Comparison of ENCODE assay signal across 18 cellular contexts in genomic region chr12:109475121-109475520, GRCh38. TPM values are rescaled to one million over a fixed set of nuclear protein-coding genes. Genes with fewer than 3 reads are reported as not detected.
DNase-seq lines count a peak whose midpoint lies in the region; ATAC-seq and TF ChIP-seq lines count a peak whose summit lies in the region.
"Had no signal": no experiment of that assay in that cellular context is flagged by ENCODE, and none has a peak within 500 bp of the region (broad histone marks: within the 10 kb centered on the region; RNA-seq: fewer than 3 reads in every experiment).

No MANE protein-coding gene starts in this region.

- H3F3A ChIP-seq in GM23338 (replicated peaks; ENCODE audit: low read depth) = no peaks in the 10 kb centered on the region

- dilution Hi-C loops in mammary epithelial cell (cut with HindIII; ENCODE audit: low sequenced_read_pairs) = no loop called here

- H4K20me1 ChIP-seq in GM23338 (replicated peaks; ENCODE audit: insufficient read depth) (peaks cover 55% of the 10 kb centered on the region), mammary epithelial cell (ENCODE audit: insufficient read depth, low read length) (no peaks in the 10 kb centered on the region)

- no peak for TF ChIP-seq POLR2A in lower leg skin (IDR thresholded peaks at IDR 0.05)

- WGBS in mammary epithelial cell (ENCODE audit: low coverage, missing lambda C conversion rate) = 80% methylated on average over 7 of the region's 7 CpGs
- 87 to 89% methylated on average over 7 of the region's 7 CpGs for WGBS in lower leg skin, 2 donors

- no peaks in the 10 kb centered on the region for H3K9me2 ChIP-seq in GM23338 (ENCODE audit: insufficient read depth)

- TF ChIP-seq CTCF in GM23338 (conservative IDR thresholded peaks at IDR 0.05; ENCODE audit: low read depth in 2 of 2) (no peak), mammary epithelial cell (conservative IDR thresholded peaks at IDR 0.05 in 1 of 2, IDR thresholded peaks at IDR 0.05 in 1 of 2; ENCODE audit: extremely low read depth in 1 of 2, insufficient read depth in 1 of 2, low read depth in 1 of 2, low read length in 2 of 2) (no peak), lower leg skin (IDR thresholded peaks at IDR 0.05) (no peak)

- H3K27me3 ChIP-seq in ACC112 (ENCODE audit: insufficient read depth, low read length) = no peaks in the 10 kb centered on the region
- H3K27me3 ChIP-seq in GM23338 (ENCODE audit: insufficient read depth) = no peaks in the 10 kb centered on the region
- H3K27me3 ChIP-seq in mammary epithelial cell (ENCODE audit: insufficient read depth, low read length) = no peaks in the 10 kb centered on the region
- H3K27me3 ChIP-seq: tibial nerve had no signal

- H3K9me3 ChIP-seq in mammary epithelial cell (replicated peaks; ENCODE audit: insufficient read depth, low read length) = no peaks in the 10 kb centered on the region
- H3K9me3 ChIP-seq: tibial nerve had no signal

- H3K4me3 Mint-ChIP-seq in GM23338 = peak overlapping the region; percentile 96; the same call in 2 of the 3 replicates
- H3K4me3 Mint-ChIP-seq in natural killer cell treated with Interleukin-12 subunit alpha and Interleukin-12 subunit beta and Interleukin-15 and Interleukin-18, amount 100 ng/mL, for 72 hours = peak overlapping the region; percentile 98

- H3K27ac ChIP-seq in ACC112 (ENCODE audit: low read depth, low read length) (no peak overlapping the region), GM23338 (ENCODE audit: low read depth) (no peak overlapping the region), mammary epithelial cell (ENCODE audit: insufficient read depth, low read depth, low read length) (no peak overlapping the region)
- H3K27ac ChIP-seq: parathyroid adenoma had no signal

- H3K9me3 Mint-ChIP-seq in GM23338 = no peaks in the 10 kb centered on the region
- H3K9me3 Mint-ChIP-seq in natural killer cell treated with Interleukin-12 subunit alpha and Interleukin-12 subunit beta and Interleukin-15 and Interleukin-18, amount 100 ng/mL, for 72 hours = no peaks in the 10 kb centered on the region

- no peaks in the 10 kb centered on the region for H3K36me3 ChIP-seq in ACC112 (ENCODE audit: insufficient read depth, low read length)
- H3K36me3 ChIP-seq in GM23338 (ENCODE audit: insufficient read depth) = no peaks in the 10 kb centered on the region
- H3K36me3 ChIP-seq in mammary epithelial cell (ENCODE audit: insufficient read depth, low read length) = no peaks in the 10 kb centered on the region

- H3K4me3 ChIP-seq in ACC112 (ENCODE audit: low read depth, low read length) (peak overlapping the region; percentile 85), GM23338 (0 out of 2 replicates have a peak overlapping the region, but pooled peaks have one; percentile 96), mammary epithelial cell (replicated peaks in 1 of 3; ENCODE audit: insufficient read depth in 1 of 3, low read depth in 2 of 3, low read length in 3 of 3) (no peak overlapping the region), lower leg skin (ENCODE audit: low read depth, poor library complexity, severe bottlenecking) (no peak overlapping the region)
- H3K4me3 ChIP-seq: lung had no signal

- ATAC-seq in GM23338 = no peak
- ATAC-seq in natural killer cell treated with Interleukin-12 subunit alpha and Interleukin-12 subunit beta and Interleukin-15 and Interleukin-18, amount 100 ng/mL, for 72 hours = no peak
- no peak for ATAC-seq in left lobe of liver
- no peak for ATAC-seq in GM21723 (IDR thresholded peaks at IDR 0.05; ENCODE audit: unreplicated experiment)

- CTCF ChIA-PET in mammary epithelial cell (lab: Charles Lee; ENCODE audit: low non-redundant PET) = no interaction called here

- in situ Hi-C loops in mammary epithelial cell (cut with MboI; ENCODE audit: low sequenced_read_pairs in 2 of 2) = loop anchor here in 1 of 2 donors (5.0 kb wide), 1 partner anchor 48 kb away; no protein-coding TSS in a partner anchor

- no peak overlapping the region for H3K27ac Mint-ChIP-seq in GM23338
- peak overlapping the region in 1 of 2 donors; percentile 99 for H3K27ac Mint-ChIP-seq in natural killer cell treated with Interleukin-12 subunit alpha and Interleukin-12 subunit beta and Interleukin-15 and Interleukin-18, amount 100 ng/mL, for 72 hours

- H3K36me3 Mint-ChIP-seq in GM23338 (ENCODE audit: low read depth) = peaks cover under 1% of the 10 kb centered on the region; the same call in 1 of the 3 replicates
- no peaks in the 10 kb centered on the region for H3K36me3 Mint-ChIP-seq in natural killer cell treated with Interleukin-12 subunit alpha and Interleukin-12 subunit beta and Interleukin-15 and Interleukin-18, amount 100 ng/mL, for 72 hours

- H3K4me1 ChIP-seq in ACC112 (ENCODE audit: control insufficient read depth, insufficient read depth, low read length, unreplicated experiment) (peaks cover 18% of the 10 kb centered on the region), GM23338 (ENCODE audit: insufficient read depth) (peaks cover 25% of the 10 kb centered on the region), mammary epithelial cell (ENCODE audit: insufficient read depth, low read length) (peaks cover 29% of the 10 kb centered on the region)

- H3K4me1 Mint-ChIP-seq in GM23338 = peaks cover 21% of the 10 kb centered on the region
- H3K4me1 Mint-ChIP-seq in natural killer cell treated with Interleukin-12 subunit alpha and Interleukin-12 subunit beta and Interleukin-15 and Interleukin-18, amount 100 ng/mL, for 72 hours (ENCODE audit: low read depth in 2 of 2) = peaks cover 48 to 50% of the 10 kb centered on the region in 2 donors

- H2AFZ ChIP-seq in ACC112 (ENCODE audit: low read length, unreplicated experiment) = no peak overlapping the region
- H2AFZ ChIP-seq in GM23338 = no peak overlapping the region
- H2AFZ ChIP-seq in mammary epithelial cell (ENCODE audit: low read depth, low read length) = no peak overlapping the region
- H2AFZ ChIP-seq: parathyroid adenoma had no signal

- H3K79me2 ChIP-seq in ACC112 (ENCODE audit: control insufficient read depth, insufficient read depth, low read length, unreplicated experiment) = peaks cover 95% of the 10 kb centered on the region
- H3K79me2 ChIP-seq in GM23338 (replicated peaks; ENCODE audit: insufficient read depth) = peaks cover 94% of the 10 kb centered on the region
- peaks cover 96% of the 10 kb centered on the region for H3K79me2 ChIP-seq in mammary epithelial cell (ENCODE audit: insufficient read depth, low read length)

- H3K9ac ChIP-seq in mammary epithelial cell (ENCODE audit: insufficient read depth, low read length) = no peak overlapping the region
- H3K9ac ChIP-seq: parathyroid adenoma had no signal

- intact Hi-C loops in mammary epithelial cell (cut with micrococcal nuclease) (loop anchor here (5.0 kb wide), 1 partner anchor 97 kb away; the partner anchor contains the start of genes MMAB and MVK), lower leg skin (cut with DNase I; ENCODE audit: low total_unique reads) (no loop called here)

- H3K27me3 Mint-ChIP-seq in GM23338 (ENCODE audit: insufficient read depth, low read depth, poor library complexity) = peaks cover 5% of the 10 kb centered on the region
- H3K27me3 Mint-ChIP-seq in natural killer cell treated with Interleukin-12 subunit alpha and Interleukin-12 subunit beta and Interleukin-15 and Interleukin-18, amount 100 ng/mL, for 72 hours = no peaks in the 10 kb centered on the region

- H3K4me2 ChIP-seq in GM23338 (peak overlapping the region; percentile 92; the same call in 1 of the 2 replicates), mammary epithelial cell (ENCODE audit: insufficient read depth, low read depth, low read length) (peak overlapping the region; percentile 94)

- no TSS peak for BruUV-seq in mammary epithelial cell (replicated peaks; lab: Mats Ljungman, UMichigan)

- no peak for DNase-seq in GM23338 (ENCODE audit: low spot score)
- no peak for DNase-seq in mammary epithelial cell
- DNase-seq in natural killer cell treated with Interleukin-12 subunit alpha and Interleukin-12 subunit beta and Interleukin-15 and Interleukin-18, amount 100 ng/mL, for 72 hours (ENCODE audit: low spot score) = no peak
- DNase-seq in lower leg skin (ENCODE audit: low spot score in 2 of 2) = no peak
- DNase-seq in left lobe of liver (ENCODE audit: low spot score) = no peak
- DNase-seq in glomerular visceral epithelial cell (ENCODE audit: extremely low spot score) = no peak
- DNase-seq: activated CD4-positive, alpha-beta T cell treated with anti-CD3 and anti-CD28 coated beads, Interleukin-2, amount 50 U/mL, for 48 hours; activated naive CD4-positive, alpha-beta T cell treated with anti-CD3 and anti-CD28 coated beads, Interleukin-2, amount 50 U/mL, for 16 hours; cerebellar nuclear complex; EL; NCI-H1930; NCI-H69; stimulated activated CD4-positive, alpha-beta T cell treated with anti-CD3 and anti-CD28 coated beads, Interleukin-15, amount 100 ng/mL, for 24 hours had no signal

TF ChIP-seq in GM23338, 12 proteins besides CTCF, POLR2A, EP300 and RAD21:
- TF ChIP-seq STAT1 (IDR thresholded peaks at IDR 0.05; ENCODE audit: unreplicated experiment) (no peak), ZNF114 (CRISPR knock-in tag; IDR thresholded peaks at IDR 0.05) (no peak), ETS1 (IDR thresholded peaks at IDR 0.05) (no peak), POLR2AphosphoS5 (IDR thresholded peaks at IDR 0.05; ENCODE audit: low read depth) (no peak)

RNA-seq across cellular contexts. Expression of gene KCTD10, which starts 2.0 kb away (rescaled TPM):
- 45.2 and 56.2 TPM in 2 replicates for total RNA-seq in GM23338 (2014; rRNA removed; shearing (Covaris generic))
- polyA plus RNA-seq in GM23338 (2016; fragmentation: Nextera tagmentation; extraction: Ambion mirVana) (15.8 and 16.8 TPM in 2 replicates), mammary epithelial cell (72.5 TPM)
- total RNA-seq in mammary epithelial cell (100 to 1,000 TPM in 1 of 2 donors, 10 to 100 TPM in 1; 71.2 to 125 TPM), lower leg skin (10 to 100 TPM; 22.3 to 60.1 (median 44.1) TPM), left lobe of liver (7.0 TPM)
- polyA minus RNA-seq in mammary epithelial cell = 126 TPM
- total RNA-seq in natural killer cell treated with Interleukin-12 subunit alpha and Interleukin-12 subunit beta and Interleukin-15 and Interleukin-18, amount 100 ng/mL, for 72 hours = 10 to 100 TPM; 49.9 to 92.0 TPM

RNA-seq across cellular contexts. Expression of gene UBE3B, which starts 2.3 kb away (rescaled TPM):
- total RNA-seq in GM23338 (2014; rRNA removed; shearing (Covaris generic)) = 20.7 and 20.8 TPM in 2 replicates
- 20.8 and 26.8 TPM in 2 replicates for polyA plus RNA-seq in GM23338 (2016; fragmentation: Nextera tagmentation; extraction: Ambion mirVana)
- 10 to 100 TPM; 31.2 to 53.7 TPM for total RNA-seq in mammary epithelial cell
- 21.5 TPM for polyA plus RNA-seq in mammary epithelial cell
- polyA minus RNA-seq in mammary epithelial cell = 103 TPM
- 10 to 100 TPM; 38.9 to 39.2 TPM for total RNA-seq in natural killer cell treated with Interleukin-12 subunit alpha and Interleukin-12 subunit beta and Interleukin-15 and Interleukin-18, amount 100 ng/mL, for 72 hours
- 10 to 100 TPM; 42.7 to 49.9 (median 46.3) TPM for total RNA-seq in lower leg skin
- 19.2 TPM for total RNA-seq in left lobe of liver

Comparison
In these comparisons a context has a peak if more than half of its experiments do, and no peak if none do; other contexts are left out.
1. H3K4me3 ChIP-seq: peak in ACC112 (single experiment) and GM23338 (single experiment); none in mammary epithelial cell (0 of 3) and lower leg skin (single experiment).